ENCODE assay signal across 25 cellular contexts in genomic region chr14:70064111-70064885, GRCh38.
"Had no signal": no experiment of that assay in that cellular context is flagged by ENCODE, and none has a peak within 500 bp of the region (broad histone marks: within the 10 kb centered on the region; RNA-seq: fewer than 3 reads in every experiment).

No MANE protein-coding gene starts in this region.

- H3K4me3 ChIP-seq: gastrocnemius medialis, lung, prostate gland, right lobe of liver, spleen, tibial artery, upper lobe of right lung, vagina had no signal

- H3K27ac ChIP-seq: gastrocnemius medialis, parathyroid adenoma, prostate gland, right lobe of liver, spleen, tibial artery, upper lobe of right lung, vagina had no signal

- FAIRE-seq: endometrium, kidney had no signal

- H3K36me3 ChIP-seq: gastrocnemius medialis, prostate gland, right lobe of liver, spleen, tibial artery, upper lobe of right lung, vagina had no signal

- H3K9me3 ChIP-seq: gastrocnemius medialis, prostate gland, right lobe of liver, spleen, tibial artery, upper lobe of right lung, vagina had no signal

- H3K27me3 ChIP-seq: gastrocnemius medialis, right lobe of liver, vagina had no signal

- DNase-seq: effector memory CD4-positive, alpha-beta T cell; gastrocnemius medialis; immature natural killer cell; kidney; left cardiac atrium; left ventricle myocardium superior; mesenchymal stem cell; midbrain; naive B cell; nephron progenitor cell; retina; right lobe of liver; spleen; stimulated activated CD4-positive, alpha-beta T cell treated with anti-CD3 and anti-CD28 coated beads, Interleukin-15, amount 100 ng/mL, for 24 hours; stimulated activated CD4-positive, alpha-beta T cell treated with anti-CD3 and anti-CD28 coated beads, Interleukin-1b, Interleukin-23, amount 100 ng/mL, for 48 hours; stimulated activated CD4-positive, alpha-beta T cell treated with anti-CD3 and anti-CD28 coated beads, Interleukin-4, amount 100 ng/mL, for 24 hours; tibial artery; upper lobe of right lung had no signal

- H3K4me1 ChIP-seq: parathyroid adenoma, prostate gland, right lobe of liver, spleen, tibial artery, upper lobe of right lung, vagina had no signal

- ATAC-seq: esophagus mucosa; gastrocnemius medialis; left cardiac atrium; left ventricle myocardium superior; right lobe of liver; stimulated activated memory B cell treated with anti-CD40 and anti-IgM and Interleukin-4, amounts not matched to agents 10 μg/mL and 1 μg/mL and 100 μg/mL, for 72 hours; upper lobe of right lung had no signal
